Comparison of ENCODE assay signal across 26 cellular contexts in the genomic region with DNA sequence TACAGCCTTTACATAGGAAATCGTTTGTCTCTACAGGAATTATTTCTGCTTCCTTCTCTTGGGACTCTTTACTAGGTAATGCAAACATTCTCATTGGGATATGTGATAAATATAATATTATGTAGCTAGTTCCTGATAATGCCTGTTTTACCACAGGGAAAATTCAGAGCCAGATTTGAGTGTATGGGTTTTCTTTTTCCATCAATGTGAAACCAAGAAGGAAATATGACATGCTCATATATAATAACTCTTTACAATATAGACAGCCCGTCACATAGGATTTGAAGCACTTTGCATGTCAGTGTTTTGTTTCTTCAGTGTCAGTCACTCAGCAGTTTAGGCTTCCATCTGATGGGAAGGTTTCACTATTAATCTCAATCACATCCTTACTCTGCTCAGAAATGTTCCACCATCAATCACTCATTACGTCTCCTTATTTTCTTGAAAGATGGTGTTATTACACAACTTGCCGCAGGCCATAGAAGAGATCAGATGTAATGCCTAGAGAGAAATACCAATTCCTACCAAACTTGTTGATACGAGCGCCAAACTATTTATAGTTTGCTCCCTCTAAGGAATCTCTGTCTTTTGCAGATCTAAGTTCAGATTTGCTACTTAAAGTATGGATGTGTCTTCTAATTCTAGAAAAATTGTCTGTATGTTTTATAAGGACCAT.
"Had no signal": no experiment of that assay in that cellular context is flagged by ENCODE, and none has a peak within 500 bp of the region (broad histone marks: within the 10 kb centered on the region; RNA-seq: fewer than 3 reads in every experiment).

No MANE protein-coding gene starts in this region.

- H3K4me1 ChIP-seq: parathyroid adenoma, psoas muscle, right lobe of liver, suprapubic skin, testis, transverse colon, vagina had no signal

- H3K27ac ChIP-seq: ovary, parathyroid adenoma, psoas muscle, right lobe of liver, sigmoid colon, suprapubic skin, testis, tibial artery, transverse colon, vagina had no signal

- H3K4me3 ChIP-seq: ovary, psoas muscle, right lobe of liver, sigmoid colon, suprapubic skin, testis, tibial artery, transverse colon, vagina had no signal

- H3K9me3 ChIP-seq: ovary, psoas muscle, right lobe of liver, sigmoid colon, suprapubic skin, testis, tibial artery, transverse colon, vagina had no signal

- FAIRE-seq: small intestine, urothelium cell line had no signal

- H3K79me2 ChIP-seq: parathyroid adenoma had no signal

- H2AFZ ChIP-seq: parathyroid adenoma had no signal

- DNase-seq: naive thymus-derived CD4-positive, alpha-beta T cell; natural killer cell; occipital lobe; ovary; posterior cingulate gyrus; psoas muscle; right cardiac atrium; right lobe of liver; sigmoid colon; small intestine; stimulated activated CD4-positive, alpha-beta T cell treated with anti-CD3 and anti-CD28 coated beads, Interleukin-15, amount 100 ng/mL, for 24 hours; stimulated activated CD4-positive, alpha-beta T cell treated with anti-CD3 and anti-CD28 coated beads, Interleukin-2, amount 100 ng/mL, for 24 hours; stimulated activated CD4-positive, alpha-beta T cell treated with anti-CD3 and anti-CD28 coated beads, Interleukin-2, amount 100 ng/mL, for 48 hours; stimulated activated CD4-positive, alpha-beta T cell treated with anti-CD3 and anti-CD28 coated beads, Interleukin-4, amount 100 ng/mL, for 24 hours; stimulated activated naive CD4-positive, alpha-beta T cell; stimulated activated naive CD8-positive, alpha-beta T cell treated with anti-CD3 and anti-CD28 coated beads, Interleukin-15, amount 100 ng/mL, for 72 hours; stimulated activated naive CD8-positive, alpha-beta T cell treated with anti-CD3 and anti-CD28 coated beads, Interleukin-15, Interleukin-2, amounts not matched to agents 100 U/mL and 50 U/mL, for 24 hours; substantia nigra; testis; tibial artery; transverse colon had no signal

- H3K27me3 ChIP-seq: ovary, right lobe of liver, sigmoid colon, suprapubic skin, testis, tibial artery, transverse colon, vagina had no signal

- H3K9ac ChIP-seq: parathyroid adenoma had no signal

- H3K36me3 ChIP-seq: ovary, right lobe of liver, sigmoid colon, suprapubic skin, tibial artery, transverse colon, vagina had no signal

- ATAC-seq: naive thymus-derived CD4-positive, alpha-beta T cell; natural killer cell; psoas muscle; right cardiac atrium; right lobe of liver; stimulated activated effector memory CD8-positive, alpha-beta T cell treated with anti-CD3 and anti-CD28 coated beads, Interleukin-12 subunit alpha, Interleukin-12 subunit beta, amount 100 ng/mL, for 72 hours; stimulated activated naive CD8-positive, alpha-beta T cell treated with anti-CD3 and anti-CD28 coated beads, Interleukin-15, amount 100 ng/mL, for 72 hours; stimulated activated naive CD8-positive, alpha-beta T cell treated with anti-CD3 and anti-CD28 coated beads, Interleukin-15, Interleukin-2, amounts not matched to agents 100 U/mL and 50 U/mL, for 24 hours had no signal
